In genomic region chr20:54611701-54612487, GRCh38 we compare ENCODE assay signal across 24 cellular contexts.
"Had no signal": no experiment of that assay in that cellular context is flagged by ENCODE, and none has a peak within 500 bp of the region (broad histone marks: within the 10 kb centered on the region; RNA-seq: fewer than 3 reads in every experiment).

No MANE protein-coding gene starts in this region.

- H3K9me3 Mint-ChIP-seq: activated CD4-positive, alpha-beta memory T cell treated with anti-CD3 and anti-CD28 coated beads for 36 hours; activated CD4-positive, alpha-beta T cell treated with anti-CD3 and anti-CD28 coated beads, Interleukin-2, amount 10 ng/mL, durations not matched to agents 24 days and 14 days; activated naive CD4-positive, alpha-beta T cell treated with anti-CD3 and anti-CD28 coated beads, Interleukin-2, amount 10 ng/mL, durations not matched to agents 7 days and 5 days; activated naive CD8-positive, alpha-beta T cell treated with anti-CD3 and anti-CD28 coated beads, Interleukin-2, amount 10 ng/mL, durations not matched to agents 7 days and 5 days had no signal

- DNase-seq: activated CD4-positive, alpha-beta memory T cell treated with anti-CD3 and anti-CD28 coated beads for 36 hours; activated CD4-positive, alpha-beta T cell treated with anti-CD3 and anti-CD28 coated beads, Interleukin-2, amount 10 ng/mL, durations not matched to agents 24 days and 14 days; activated CD4-positive, CD25-positive, alpha-beta regulatory T cell treated with anti-CD3 and anti-CD28 coated beads, Interleukin-2, amount 50 U/mL, for 72 hours; activated CD8-positive, alpha-beta memory T cell treated with anti-CD3 and anti-CD28 coated beads, Interleukin-2, amount 50 U/mL, for 4 hours; activated gamma-delta T cell; activated naive CD4-positive, alpha-beta T cell treated with anti-CD3 and anti-CD28 coated beads, Interleukin-2, amount 10 ng/mL, durations not matched to agents 7 days and 5 days; activated naive CD8-positive, alpha-beta T cell treated with anti-CD3 and anti-CD28 coated beads, Interleukin-2, amount 10 ng/mL, durations not matched to agents 7 days and 5 days; activated T-cell treated with anti-CD3 and anti-CD28 coated beads, Interleukin-2, amount 50 U/mL, for 1 hour; caudate nucleus; gastrocnemius medialis; glutamatergic neuron; left cardiac atrium; mammary epithelial cell; ovary; stimulated activated CD4-positive, alpha-beta T cell treated with anti-CD3 and anti-CD28 coated beads, Interleukin-2, amount 100 ng/mL, for 48 hours; stimulated activated naive CD4-positive, alpha-beta T cell treated with Interleukin-2 at 50 U/mL for 16 hours; T-helper 17 cell; T1000; trophoblast cell; uterus had no signal

- H3K4me3 Mint-ChIP-seq: activated CD4-positive, alpha-beta memory T cell treated with anti-CD3 and anti-CD28 coated beads for 36 hours; activated CD4-positive, alpha-beta T cell treated with anti-CD3 and anti-CD28 coated beads, Interleukin-2, amount 10 ng/mL, durations not matched to agents 24 days and 14 days; activated naive CD4-positive, alpha-beta T cell treated with anti-CD3 and anti-CD28 coated beads, Interleukin-2, amount 10 ng/mL, durations not matched to agents 7 days and 5 days; activated naive CD8-positive, alpha-beta T cell treated with anti-CD3 and anti-CD28 coated beads, Interleukin-2, amount 10 ng/mL, durations not matched to agents 7 days and 5 days; T-helper 17 cell had no signal

- H3K36me3 Mint-ChIP-seq: activated CD4-positive, alpha-beta memory T cell treated with anti-CD3 and anti-CD28 coated beads for 36 hours; activated naive CD4-positive, alpha-beta T cell treated with anti-CD3 and anti-CD28 coated beads, Interleukin-2, amount 10 ng/mL, durations not matched to agents 7 days and 5 days; activated naive CD8-positive, alpha-beta T cell treated with anti-CD3 and anti-CD28 coated beads, Interleukin-2, amount 10 ng/mL, durations not matched to agents 7 days and 5 days had no signal

- H3K27me3 ChIP-seq: gastrocnemius medialis, ovary, right atrium auricular region, uterus had no signal

- H3K4me1 Mint-ChIP-seq: activated CD4-positive, alpha-beta T cell treated with anti-CD3 and anti-CD28 coated beads, Interleukin-2, amount 10 ng/mL, durations not matched to agents 24 days and 14 days; activated naive CD4-positive, alpha-beta T cell treated with anti-CD3 and anti-CD28 coated beads, Interleukin-2, amount 10 ng/mL, durations not matched to agents 7 days and 5 days; activated naive CD8-positive, alpha-beta T cell treated with anti-CD3 and anti-CD28 coated beads, Interleukin-2, amount 10 ng/mL, durations not matched to agents 7 days and 5 days; T-helper 17 cell had no signal

- H3K4me3 ChIP-seq: gastrocnemius medialis, ovary, prostate gland, right atrium auricular region, thoracic aorta, uterus had no signal

- H3K4me1 ChIP-seq: gastrocnemius medialis, prostate gland, right atrium auricular region, uterus had no signal

- H3K27ac ChIP-seq: gastrocnemius medialis, ovary, prostate gland, right atrium auricular region, thoracic aorta, uterus had no signal

- H3K27ac Mint-ChIP-seq: activated CD4-positive, alpha-beta memory T cell treated with anti-CD3 and anti-CD28 coated beads for 36 hours; activated CD4-positive, alpha-beta T cell treated with anti-CD3 and anti-CD28 coated beads, Interleukin-2, amount 10 ng/mL, durations not matched to agents 24 days and 14 days; activated naive CD4-positive, alpha-beta T cell treated with anti-CD3 and anti-CD28 coated beads, Interleukin-2, amount 10 ng/mL, durations not matched to agents 7 days and 5 days; activated naive CD8-positive, alpha-beta T cell treated with anti-CD3 and anti-CD28 coated beads, Interleukin-2, amount 10 ng/mL, durations not matched to agents 7 days and 5 days; T-helper 17 cell had no signal

- H3K9me3 ChIP-seq: gastrocnemius medialis, prostate gland, right atrium auricular region, thoracic aorta, uterus had no signal

- H3K36me3 ChIP-seq: gastrocnemius medialis, ovary, prostate gland, right atrium auricular region, thoracic aorta, uterus had no signal

- H3K27me3 Mint-ChIP-seq: activated CD4-positive, alpha-beta memory T cell treated with anti-CD3 and anti-CD28 coated beads for 36 hours; activated CD4-positive, alpha-beta T cell treated with anti-CD3 and anti-CD28 coated beads, Interleukin-2, amount 10 ng/mL, durations not matched to agents 24 days and 14 days; activated naive CD4-positive, alpha-beta T cell treated with anti-CD3 and anti-CD28 coated beads, Interleukin-2, amount 10 ng/mL, durations not matched to agents 7 days and 5 days; activated naive CD8-positive, alpha-beta T cell treated with anti-CD3 and anti-CD28 coated beads, Interleukin-2, amount 10 ng/mL, durations not matched to agents 7 days and 5 days had no signal

- ATAC-seq: esophagus mucosa, gastrocnemius medialis, left cardiac atrium, T-helper 17 cell had no signal
